ENCODE assay signal across 1 cellular context in the genomic region with DNA sequence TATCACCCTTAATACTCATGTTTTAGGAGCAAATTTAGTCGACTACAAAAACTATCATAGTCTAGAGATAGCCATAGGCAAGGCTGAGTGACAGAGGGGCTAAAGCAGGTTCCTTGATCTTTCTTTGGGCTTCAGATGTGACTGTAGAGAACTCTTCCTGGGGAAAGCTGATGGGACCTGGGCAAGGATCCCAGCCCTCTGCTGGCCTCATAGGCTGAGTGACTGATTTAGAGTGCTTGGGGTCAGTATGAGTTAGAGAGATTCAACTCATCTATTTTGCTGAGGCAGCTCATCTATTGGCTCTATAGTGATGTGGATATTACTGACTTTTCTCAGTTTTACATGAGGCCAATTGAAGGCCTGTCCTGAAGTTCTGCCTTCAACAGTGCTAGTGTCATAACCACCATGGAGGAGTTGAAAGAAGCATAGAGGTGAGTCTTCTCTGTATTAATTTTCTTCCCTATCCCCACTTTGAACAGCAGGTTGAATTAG.
TF ChIP-seq lines count a peak whose summit lies in the region.

No MANE protein-coding gene starts in this region.

TF ChIP-seq in HepG2, 621 proteins besides CTCF, POLR2A, EP300 and RAD21 (continued from another document):
- TF ChIP-seq, protein P1, sequence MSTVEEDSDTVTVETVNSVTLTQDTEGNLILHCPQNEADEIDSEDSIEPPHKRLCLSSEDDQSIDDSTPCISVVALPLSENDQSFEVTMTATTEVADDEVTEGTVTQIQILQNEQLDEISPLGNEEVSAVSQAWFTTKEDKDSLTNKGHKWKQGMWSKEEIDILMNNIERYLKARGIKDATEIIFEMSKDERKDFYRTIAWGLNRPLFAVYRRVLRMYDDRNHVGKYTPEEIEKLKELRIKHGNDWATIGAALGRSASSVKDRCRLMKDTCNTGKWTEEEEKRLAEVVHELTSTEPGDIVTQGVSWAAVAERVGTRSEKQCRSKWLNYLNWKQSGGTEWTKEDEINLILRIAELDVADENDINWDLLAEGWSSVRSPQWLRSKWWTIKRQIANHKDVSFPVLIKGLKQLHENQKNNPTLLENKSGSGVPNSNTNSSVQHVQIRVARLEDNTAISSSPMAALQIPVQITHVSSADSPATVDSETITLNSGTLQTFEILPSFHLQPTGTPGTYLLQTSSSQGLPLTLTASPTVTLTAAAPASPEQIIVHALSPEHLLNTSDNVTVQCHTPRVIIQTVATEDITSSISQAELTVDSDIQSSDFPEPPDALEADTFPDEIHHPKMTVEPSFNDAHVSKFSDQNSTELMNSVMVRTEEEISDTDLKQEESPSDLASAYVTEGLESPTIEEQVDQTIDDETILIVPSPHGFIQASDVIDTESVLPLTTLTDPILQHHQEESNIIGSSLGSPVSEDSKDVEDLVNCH (CRISPR knock-in tag; IDR thresholded peaks at IDR 0.05) = no peak
